In genomic region chr15:30924353-30924752, GRCh38 we compare ENCODE assay signal across 18 cellular contexts. TPM values are rescaled to one million over a fixed set of nuclear protein-coding genes. Genes with fewer than 3 reads are reported as not detected.
DNase-seq lines count a peak whose midpoint lies in the region; ATAC-seq and TF ChIP-seq lines count a peak whose summit lies in the region.
"Had no signal": no experiment of that assay in that cellular context is flagged by ENCODE, and none has a peak within 500 bp of the region (broad histone marks: within the 10 kb centered on the region; RNA-seq: fewer than 3 reads in every experiment).

No MANE protein-coding gene starts in this region.

- WGBS in heart left ventricle, 4 donors: 85 to 91% (median 90%) methylated on average over 5 of the region's 5 CpGs

- ATAC-seq in heart left ventricle (no peak), HG02938 (IDR thresholded peaks at IDR 0.05; ENCODE audit: unreplicated experiment) (no peak), lower lobe of right lung (no peak)
- ATAC-seq: activated CD8-positive, alpha-beta memory T cell treated with anti-CD3 and anti-CD28 coated beads, Interleukin-2, amount 10 ng/mL, durations not matched to agents 7 days and 5 days; right cardiac atrium; WTC11 had no signal

- H3K27me3 ChIP-seq in left ventricle myocardium inferior (ENCODE audit: low read depth) (no peaks in the 10 kb centered on the region), heart left ventricle (no peaks in the 10 kb centered on the region), lower lobe of right lung (ENCODE audit: low read depth) (no peaks in the 10 kb centered on the region)
- H3K27me3 ChIP-seq: Peyer's patch had no signal

- TF ChIP-seq CTCF in left ventricle myocardium inferior (IDR thresholded peaks at IDR 0.05; ENCODE audit: borderline replicate concordance) (no peak), heart left ventricle (IDR thresholded peaks at IDR 0.05) (no peak), astrocyte of the spinal cord (IDR thresholded peaks at IDR 0.05; ENCODE audit: low read depth, low read length) (no peak), lower lobe of right lung (IDR thresholded peaks at IDR 0.05) (no peak)

- peak overlapping the region; percentile 79 for H3K27ac ChIP-seq in left ventricle myocardium inferior (replicated peaks)
- peak overlapping the region in 3 of 12 donors; percentile 67 to 83 (median 70) for H3K27ac ChIP-seq in heart left ventricle
- no peak overlapping the region for H3K27ac ChIP-seq in lower lobe of right lung
- H3K27ac ChIP-seq: Peyer's patch had no signal

- DNase-seq in left ventricle myocardium inferior (no peak), heart left ventricle (no peak), astrocyte of the spinal cord (ENCODE audit: low read depth, low spot score) (peak; percentile 73), kidney tubule cell (ENCODE audit: low spot score) (peak; percentile 46), NCI-H2081 (lab: John Stamatoyannopoulos, UW) (no peak), DMS79 (lab: John Stamatoyannopoulos, UW) (no peak), lower lobe of right lung (no peak)
- DNase-seq: activated CD8-positive, alpha-beta memory T cell treated with anti-CD3 and anti-CD28 coated beads, Interleukin-2, amount 10 ng/mL, durations not matched to agents 7 days and 5 days; activated naive CD4-positive, alpha-beta T cell treated with anti-CD3 and anti-CD28 coated beads, Interleukin-2, amount 10 ng/mL, durations not matched to agents 7 days and 5 days; cerebellar nuclear complex; hypothalamus; NCI-H774; Peyer's patch; right cardiac atrium; stimulated activated CD4-positive, alpha-beta T cell treated with anti-CD3 and anti-CD28 coated beads, Interleukin-4, amount 100 ng/mL, for 24 hours; SW 1271 had no signal

- H3K4me3 ChIP-seq in left ventricle myocardium inferior: no peak overlapping the region
- no peak overlapping the region for H3K4me3 ChIP-seq in heart left ventricle
- H3K4me3 ChIP-seq in astrocyte of the spinal cord (ENCODE audit: low read depth, low read length): no peak overlapping the region
- no peak overlapping the region for H3K4me3 ChIP-seq in lower lobe of right lung
- H3K4me3 ChIP-seq: Peyer's patch had no signal

- H3K4me1 ChIP-seq in left ventricle myocardium inferior (peaks cover 52% of the 10 kb centered on the region), heart left ventricle (peaks cover 0 to 47% (median 25%) of the 10 kb centered on the region in 12 donors), lower lobe of right lung (no peaks in the 10 kb centered on the region)
- H3K4me1 ChIP-seq: Peyer's patch had no signal

- no peaks in the 10 kb centered on the region for H3K9me3 ChIP-seq in left ventricle myocardium inferior (replicated peaks)
- H3K9me3 ChIP-seq in heart left ventricle: no peaks in the 10 kb centered on the region
- H3K9me3 ChIP-seq in lower lobe of right lung: no peaks in the 10 kb centered on the region
- H3K9me3 ChIP-seq: Peyer's patch had no signal

- intact Hi-C loops in left ventricle myocardium inferior (cut with micrococcal nuclease) (no loop called here), heart left ventricle (cut with DNase I) (loop anchor here in 2 of 10 donors (5.0 to 10.0 kb wide), 2 partner anchors 58 to 60 kb away; no protein-coding TSS in a partner anchor), lower lobe of right lung (cut with DNase I) (no loop called here)

- H3K36me3 ChIP-seq in left ventricle myocardium inferior: peaks cover 71% of the 10 kb centered on the region
- H3K36me3 ChIP-seq in heart left ventricle: peaks cover 0 to 98% (median 80%) of the 10 kb centered on the region in 9 donors
- peaks cover 97% of the 10 kb centered on the region for H3K36me3 ChIP-seq in lower lobe of right lung

- TF ChIP-seq POLR2A in heart left ventricle (IDR thresholded peaks at IDR 0.05): no peak

- in situ Hi-C loops in astrocyte of the spinal cord (cut with HindIII; ENCODE audit: low sequenced_read_pairs): no loop called here

RNA-seq across cellular contexts. Expression of gene FAN1, which starts 20.6 kb away (rescaled TPM):
- 25.3 TPM for total RNA-seq in left ventricle myocardium inferior
- total RNA-seq in heart left ventricle: 10 to 100 TPM in 8 of 9 donors, 1 to 10 TPM in 1; 7.3 to 21.4 (median 17.5) TPM
- 10 to 100 TPM in 1 of 2 donors, 1 to 10 TPM in 1; 9.4 to 13.7 TPM for polyA plus RNA-seq in heart left ventricle
- 20.9 TPM for total RNA-seq in lower lobe of right lung

Comparison
In these comparisons a context has a peak if more than half of its experiments do, and no peak if none do; other contexts are left out.
1. DNase-seq: peak in astrocyte of the spinal cord (single experiment) and kidney tubule cell (single experiment); none in left ventricle myocardium inferior (single experiment), heart left ventricle (0 of 5), NCI-H2081 (0 of 2), DMS79 (single experiment) and lower lobe of right lung (single experiment).